Comparison of ENCODE assay signal across 22 cellular contexts in genomic region chr2:232894251-232894650, GRCh38. TPM values are rescaled to one million over a fixed set of nuclear protein-coding genes. Genes with fewer than 3 reads are reported as not detected.
A peak's percentile ranks its signal among the peaks of the same experiment; 100 is the strongest.
DNase-seq lines count a peak whose midpoint lies in the region; ATAC-seq, FAIRE-seq and TF ChIP-seq lines count a peak whose summit lies in the region.
"Had no signal": no experiment of that assay in that cellular context is flagged by ENCODE, and none has a peak within 500 bp of the region (broad histone marks: within the 10 kb centered on the region; RNA-seq: fewer than 3 reads in every experiment).

No MANE protein-coding gene starts in this region.

- CTCF ChIA-PET in H1 (lab: Charles Lee; ENCODE audit: partially characterized antibody) = interaction anchor here (0.5 to 1.7 kb wide), 7 partner anchors 10 to 295 kb away, joined by 3 to 4 read pairs (median 3); no protein-coding TSS in a partner anchor

- no peak overlapping the region for H2AK5ac ChIP-seq in H1 (ENCODE audit: low read depth, low read length)
- H2AK5ac ChIP-seq in neuronal stem cell (ENCODE audit: low read depth, low read length) = no peak overlapping the region

- POLR2A ChIA-PET in H1 (lab: Charles Lee; ENCODE audit: partially characterized antibody) = no interaction called here

- H2AFZ ChIP-seq in H1 (ENCODE audit: low read length) (no peak overlapping the region), neuronal stem cell (ENCODE audit: low read length) (peak overlapping the region; percentile 32)

- TF ChIP-seq POLR2A in H1 (IDR thresholded peaks at IDR 0.05; ENCODE audit: control extremely low read depth in 1 of 2, low read depth in 2 of 2, low read length in 2 of 2) = no peak
- no peak for TF ChIP-seq POLR2A in gastrocnemius medialis (IDR thresholded peaks at IDR 0.05)

- no peak for FAIRE-seq in H1 (lab: Jason Lieb, UNC)
- FAIRE-seq: A204.1, D721Med, HTR-8/SVneo had no signal

- WGBS in H1 (ENCODE audit: extremely low coverage in 1 of 2, insufficient coverage in 1 of 2, insufficient read length in 1 of 2, insufficient replicate concordance in 2 of 2, low coverage in 1 of 2, low lambda C conversion rate in 2 of 2, missing lambda C conversion rate in 1 of 2), 2 experiments = 95% methylated on average over 8 of the region's 9 CpGs; no CpG with 5 or more reads in 1 of the 2 experiments
- WGBS in neuronal stem cell (ENCODE audit: extremely low coverage in 2 of 2, insufficient read length in 2 of 2, insufficient replicate concordance in 1 of 2), 2 donors = no CpG with 5 or more reads among the region's 9 CpGs

- no peak overlapping the region for H4K5ac ChIP-seq in H1 (ENCODE audit: insufficient read length, low read depth, low read length)

- no peak overlapping the region for H3K4me3 Mint-ChIP-seq in type B pancreatic cell
- H3K4me3 Mint-ChIP-seq: CD8-positive, alpha-beta memory T cell had no signal

- peaks cover 11% of the 10 kb centered on the region for H3K4me1 Mint-ChIP-seq in type B pancreatic cell (ENCODE audit: unreplicated experiment)
- H3K4me1 Mint-ChIP-seq: CD8-positive, alpha-beta memory T cell had no signal

- H3K79me2 ChIP-seq in H1 (ENCODE audit: control insufficient read depth in 1 of 2, insufficient read depth in 2 of 2, low read length in 2 of 2) = no peaks in the 10 kb centered on the region

- H3K9me3 ChIP-seq in H1 (ENCODE audit: insufficient read depth in 2 of 2, low read depth in 1 of 2, low read length in 1 of 2) = no peaks in the 10 kb centered on the region
- H3K9me3 ChIP-seq in neuronal stem cell (replicated peaks in 1 of 2; ENCODE audit: control insufficient read depth in 2 of 2, insufficient read depth in 1 of 2, low read depth in 1 of 2, low read length in 2 of 2) = no peaks in the 10 kb centered on the region
- H3K9me3 ChIP-seq in gastrocnemius medialis = no peaks in the 10 kb centered on the region
- H3K9me3 ChIP-seq: BLaER1, HAP-1 had no signal

- no peak overlapping the region for H3K56ac ChIP-seq in H1 (replicated peaks; ENCODE audit: insufficient read length, low read depth, low read length)

- H3K9me3 Mint-ChIP-seq in type B pancreatic cell = no peaks in the 10 kb centered on the region
- H3K9me3 Mint-ChIP-seq: CD8-positive, alpha-beta memory T cell had no signal

- no peaks in the 10 kb centered on the region for H3K36me3 Mint-ChIP-seq in type B pancreatic cell
- H3K36me3 Mint-ChIP-seq: CD8-positive, alpha-beta memory T cell had no signal

- H2BK12ac ChIP-seq in H1 (ENCODE audit: low read depth, low read length) (0 out of 2 replicates have a peak overlapping the region, but pooled peaks have one; percentile 27), neuronal stem cell (ENCODE audit: low read length) (no peak overlapping the region)

- TF ChIP-seq EP300 in H1 (IDR thresholded peaks at IDR 0.05; ENCODE audit: borderline replicate concordance in 1 of 2, low read depth in 2 of 2, low read length in 2 of 2) = no peak

- H4K8ac ChIP-seq in H1 (ENCODE audit: extremely low read depth, insufficient read depth, low read length) (peak overlapping the region; percentile 3; the same call in 1 of the 2 replicates), neuronal stem cell (ENCODE audit: low read depth, low read length) (no peak overlapping the region)

- no peaks in the 10 kb centered on the region for H3K79me1 ChIP-seq in H1 (ENCODE audit: low read depth, low read length)
- no peaks in the 10 kb centered on the region for H3K79me1 ChIP-seq in neuronal stem cell (ENCODE audit: low read depth, low read length)

- no peaks in the 10 kb centered on the region for H3K36me3 ChIP-seq in H1 (ENCODE audit: control insufficient read depth in 2 of 4, insufficient read depth in 4 of 4, low read length in 3 of 4)
- no peaks in the 10 kb centered on the region for H3K36me3 ChIP-seq in neuronal stem cell (replicated peaks in 1 of 2; ENCODE audit: control insufficient read depth in 2 of 2, insufficient read depth in 2 of 2, low read length in 2 of 2)
- no peaks in the 10 kb centered on the region for H3K36me3 ChIP-seq in gastrocnemius medialis
- H3K36me3 ChIP-seq: BLaER1, HAP-1 had no signal

- H3K23ac ChIP-seq in H1 (ENCODE audit: insufficient read length) (no peak overlapping the region), neuronal stem cell (ENCODE audit: low read depth, low read length, poor library complexity) (no peak overlapping the region)

- no peak overlapping the region for H3K4ac ChIP-seq in H1 (replicated peaks; ENCODE audit: insufficient read length, low read depth, low read length)
- no peak overlapping the region for H3K4ac ChIP-seq in neuronal stem cell (ENCODE audit: low read length)

- H4K20me1 ChIP-seq in H1 (replicated peaks in 1 of 2; ENCODE audit: control insufficient read depth in 1 of 2, insufficient read depth in 2 of 2, low read length in 2 of 2) = peaks cover 0 to 2% of the 10 kb centered on the region in 2 experiments
- H4K20me1 ChIP-seq: BLaER1 had no signal

- ATAC-seq in Right ventricle myocardium inferior (no peak), left cardiac atrium (no peak), GM18870 (IDR thresholded peaks at IDR 0.05; ENCODE audit: unreplicated experiment) (no peak), gastrocnemius medialis (no peak)

- intact Hi-C loops in Right ventricle myocardium inferior (cut with DNase I) = no loop called here
- intact Hi-C loops in left cardiac atrium (cut with DNase I) = no loop called here
- intact Hi-C loops in gastrocnemius medialis (cut with DNase I; ENCODE audit: low total_unique reads) = no loop called here

- H3K4me1 ChIP-seq in H1 (replicated peaks in 1 of 4; ENCODE audit: control insufficient read depth in 3 of 4, insufficient read depth in 4 of 4, low read length in 3 of 4) = peaks cover 0 to 16% (median 9%) of the 10 kb centered on the region in 4 experiments; a peak in 6 of 7 replicates
- H3K4me1 ChIP-seq in neuronal stem cell (ENCODE audit: control insufficient read depth in 2 of 2, insufficient read depth in 1 of 2, low read depth in 1 of 2, low read length in 2 of 2) = peaks cover 6 to 10% of the 10 kb centered on the region in 2 donors
- peaks cover 3 to 12% of the 10 kb centered on the region in 2 donors for H3K4me1 ChIP-seq in gastrocnemius medialis

- DNase-seq in Right ventricle myocardium inferior (ENCODE audit: missing footprints) (peak; percentile 25), left cardiac atrium (no peak), H1 (ENCODE audit: low read depth in 1 of 2, low spot score in 2 of 2) (no peak), neuronal stem cell (ENCODE audit: low spot score) (no peak), type B pancreatic cell (ENCODE audit: extremely low spot score, unreplicated experiment) (peak; percentile 51), A172 (ENCODE audit: low spot score) (no peak), gastrocnemius medialis (no peak)
- DNase-seq: CD8-positive, alpha-beta memory T cell; DMS79; NCI-H1417; NCI-H1930; NCI-H446; NCI-H69; NK-92 treated with Interleukin-12 subunit alpha and Interleukin-12 subunit beta, amount 100 ng/mL, for 24 hours; RPMI8226 had no signal

- H2BK120ac ChIP-seq in H1 (replicated peaks; ENCODE audit: low read depth, low read length) (no peak overlapping the region), neuronal stem cell (ENCODE audit: low read depth, low read length) (no peak overlapping the region)

- H2BK20ac ChIP-seq in H1 (ENCODE audit: low read length) = no peak overlapping the region

- H2BK15ac ChIP-seq in H1 (ENCODE audit: low read length) (no peak overlapping the region), neuronal stem cell (ENCODE audit: low read length) (no peak overlapping the region)

- H3K9ac ChIP-seq in H1 (replicated peaks in 1 of 4; ENCODE audit: extremely low read depth in 1 of 4, low read depth in 3 of 4, low read length in 3 of 4) (no peak overlapping the region), neuronal stem cell (ENCODE audit: low read depth, low read length, poor library complexity) (no peak overlapping the region)
- H3K9ac ChIP-seq: BLaER1 had no signal

- H3K27me3 ChIP-seq in H1 (replicated peaks in 1 of 4; ENCODE audit: control insufficient read depth in 3 of 4, extremely low read depth in 1 of 4, insufficient read depth in 3 of 4, low read length in 3 of 4) = no peaks in the 10 kb centered on the region
- H3K27me3 ChIP-seq in neuronal stem cell (ENCODE audit: control insufficient read depth in 3 of 3, insufficient read depth in 3 of 3, low read depth in 1 of 3, low read length in 3 of 3) = no peaks in the 10 kb centered on the region
- no peaks in the 10 kb centered on the region for H3K27me3 ChIP-seq in gastrocnemius medialis
- H3K27me3 ChIP-seq: BLaER1 had no signal

- no peak for TF ChIP-seq RAD21 in H1 (IDR thresholded peaks at IDR 0.05 in 1 of 2, conservative IDR thresholded peaks at IDR 0.05 in 1 of 2; ENCODE audit: low read depth in 2 of 2, low read length in 2 of 2)

- in situ Hi-C loops in gastrocnemius medialis (cut with MboI; ENCODE audit: low sequenced_read_pairs in 4 of 4) = no loop called here

- no peak overlapping the region for H3K4me2 ChIP-seq in H1 (ENCODE audit: insufficient read depth in 1 of 2, low read depth in 2 of 2, low read length in 2 of 2)
- H3K4me2 ChIP-seq in neuronal stem cell (ENCODE audit: insufficient read depth, low read length, poor library complexity, severe bottlenecking) = no peak overlapping the region
- H3K4me2 ChIP-seq: BLaER1 had no signal

- H3K4me3 ChIP-seq in H1 (ENCODE audit: extremely low read depth in 1 of 4, insufficient read depth in 2 of 4, low read depth in 3 of 4, low read length in 4 of 4) (no peak overlapping the region), neuronal stem cell (ENCODE audit: low read length in 2 of 2) (no peak overlapping the region), gastrocnemius medialis (no peak overlapping the region)
- H3K4me3 ChIP-seq: BLaER1, HAP-1 had no signal

- H4K91ac ChIP-seq in H1 (replicated peaks; ENCODE audit: insufficient read length, low read length) = no peak overlapping the region
- no peak overlapping the region for H4K91ac ChIP-seq in neuronal stem cell (ENCODE audit: low read depth, low read length, poor library complexity)

- H3K23me2 ChIP-seq in H1 (ENCODE audit: low read depth, low read length) = peaks cover 6% of the 10 kb centered on the region; the same call in 1 of the 2 replicates

- no peak for TF ChIP-seq CTCF in H1 (IDR thresholded peaks at IDR 0.05; ENCODE audit: control extremely low read depth in 1 of 3, insufficient read depth in 1 of 3, low read depth in 1 of 3, low read length in 3 of 3)
- no peak for TF ChIP-seq CTCF in type B pancreatic cell (conservative IDR thresholded peaks at IDR 0.05)
- TF ChIP-seq CTCF in gastrocnemius medialis (IDR thresholded peaks at IDR 0.05 in 4 of 5, conservative IDR thresholded peaks at IDR 0.05 in 1 of 5) = no peak

- H3K14ac ChIP-seq in H1 (ENCODE audit: insufficient read length) = no peak overlapping the region
- H3K14ac ChIP-seq in neuronal stem cell (ENCODE audit: low read length) = no peak overlapping the region

- H3K27ac ChIP-seq in H1 (ENCODE audit: low read depth, low read length) (no peak overlapping the region), neuronal stem cell (replicated peaks; ENCODE audit: low read length) (no peak overlapping the region), gastrocnemius medialis (no peak overlapping the region)
- H3K27ac ChIP-seq: BLaER1, HL-60 had no signal

- no peak overlapping the region for H3K27ac Mint-ChIP-seq in type B pancreatic cell
- H3K27ac Mint-ChIP-seq: CD8-positive, alpha-beta memory T cell had no signal

- no peaks in the 10 kb centered on the region for H3K27me3 Mint-ChIP-seq in type B pancreatic cell

- no peak overlapping the region for H2BK5ac ChIP-seq in H1 (ENCODE audit: low read depth, low read length)
- no peak overlapping the region for H2BK5ac ChIP-seq in neuronal stem cell (ENCODE audit: low read length)

- H3K18ac ChIP-seq in H1 (ENCODE audit: extremely low read depth, low read length) (no peak overlapping the region), neuronal stem cell (ENCODE audit: low read length) (peak overlapping the region; percentile 68)

RNA-seq across cellular contexts. Expression of gene SNORC, which starts 24.2 kb away (rescaled TPM):
- 0.46 TPM for total RNA-seq in Right ventricle myocardium inferior
- total RNA-seq in left cardiac atrium = 1 to 10 TPM in 1 of 2 donors, under 1 TPM in 1; 0.77 to 1.2 TPM
- total RNA-seq in H1 (2021; fragmentation: NEBNext Ultra II Directional; extraction: Animal tissue kit (Norgen Biotek cat#: 25700)) = 1.6 and 2.1 TPM in 2 replicates
- 1.8 and 2.8 TPM in 2 replicates for polyA plus RNA-seq in H1 (2011; rRNA removed)
- 2.0 TPM for polyA plus RNA-seq in H1 (2011; cell fraction: cytosol; rRNA removed)
- polyA plus RNA-seq in H1 (2011; cell fraction: nucleus; rRNA removed) = 7.3 TPM
- 1.2 to 1.9 TPM (median 1.4 TPM) in 4 replicates for polyA plus RNA-seq in H1 (2012, experiment 1 of 2)
- polyA plus RNA-seq in H1 (2012, experiment 2 of 2) = 0.79 TPM
- 2.3 TPM for polyA plus RNA-seq in H1 (2013, experiment 1 of 2)
- polyA plus RNA-seq in H1 (2013, experiment 2 of 2) = 2.0 TPM
- 0.13 and 0.24 TPM in 2 replicates for polyA minus RNA-seq in H1 (2011; rRNA and poly(A)+ RNA removed)
- polyA minus RNA-seq in H1 (2011; cell fraction: cytosol; rRNA and poly(A)+ RNA removed) = 3.4 TPM
- polyA minus RNA-seq in H1 (2011; cell fraction: nucleus; rRNA and poly(A)+ RNA removed) = 3.2 TPM
- polyA plus RNA-seq in neuronal stem cell (2013, experiment 1 of 2) = 2.1 TPM
- 2.9 TPM for polyA plus RNA-seq in neuronal stem cell (2013, experiment 2 of 2)
- 7.1 and 28.9 TPM in 2 replicates for total RNA-seq in type B pancreatic cell (ENCODE audit: low replicate concordance)
- 0.17 and 0.86 TPM in 2 replicates for total RNA-seq in A172 (2014; rRNA removed; shearing (Covaris generic))
- 1 to 10 TPM in 2 of 4 donors, under 1 TPM in 2; 0.12 to 4.1 (median 1.1) TPM for total RNA-seq in gastrocnemius medialis
- polyA plus RNA-seq: CD8-positive, alpha-beta memory T cell had no signal

Comparison
In these comparisons a context has a peak if more than half of its experiments do, and no peak if none do; other contexts are left out.
1. DNase-seq: peak in Right ventricle myocardium inferior (single experiment) and type B pancreatic cell (single experiment); none in left cardiac atrium (single experiment), H1 (0 of 2), neuronal stem cell (single experiment), A172 (single experiment) and gastrocnemius medialis (0 of 2).